Comparison of ENCODE assay signal across 10 cellular contexts in genomic region chr10:127922675-127923366, GRCh38. TPM values are rescaled to one million over a fixed set of nuclear protein-coding genes. Genes with fewer than 3 reads are reported as not detected.
DNase-seq lines count a peak whose midpoint lies in the region; ATAC-seq, FAIRE-seq and TF ChIP-seq lines count a peak whose summit lies in the region.
"Had no signal": no experiment of that assay in that cellular context is flagged by ENCODE, and none has a peak within 500 bp of the region (broad histone marks: within the 10 kb centered on the region; RNA-seq: fewer than 3 reads in every experiment).

No MANE protein-coding gene starts in this region.

- H3K36me3 ChIP-seq in brain microvascular endothelial cell (replicated peaks): no peaks in the 10 kb centered on the region
- H3K36me3 ChIP-seq in small intestine (ENCODE audit: control insufficient read depth in 2 of 2, insufficient read depth in 2 of 2, low read length in 2 of 2): no peaks in the 10 kb centered on the region

- no peak overlapping the region for H3K27ac Mint-ChIP-seq in mesothelial cell of epicardium
- H3K27ac Mint-ChIP-seq in stimulated activated memory B cell treated with anti-CD40 and anti-IgM and Interleukin-4, amounts not matched to agents 10 μg/mL and 1 μg/mL and 100 μg/mL, for 72 hours: no peak overlapping the region
- H3K27ac Mint-ChIP-seq: T-helper 1 cell treated with Interleukin-12 subunit alpha and Interleukin-12 subunit beta and Interleukin-4 antibody, amounts not matched to agents 30 μg/mL and 1 μg/mL, for 36 hours had no signal

- peak; percentile 81 for DNase-seq in GM04504 (ENCODE audit: low read depth)
- DNase-seq in brain microvascular endothelial cell: peak; percentile 95
- DNase-seq in hypothalamus (lab: John Stamatoyannopoulos, UW): peak in 31 of 51 donors; percentile 17 to 79 (median 50)
- DNase-seq in small intestine: peak; percentile 24
- DNase-seq in mesothelial cell of epicardium (ENCODE audit: low spot score in 2 of 2, unreplicated experiment in 2 of 2): no peak

- TF ChIP-seq CTCF in brain microvascular endothelial cell (IDR thresholded peaks at IDR 0.05; ENCODE audit: low read depth, low read length, missing control alignments) (no peak), mesothelial cell of epicardium (IDR thresholded peaks at IDR 0.05; ENCODE audit: unreplicated experiment) (no peak)

- H3K27me3 ChIP-seq in brain microvascular endothelial cell (replicated peaks) (no peaks in the 10 kb centered on the region), small intestine (ENCODE audit: control insufficient read depth in 2 of 2, insufficient read depth in 2 of 2, low read length in 2 of 2) (no peaks in the 10 kb centered on the region)

- ATAC-seq in HG03280 (IDR thresholded peaks at IDR 0.05; ENCODE audit: unreplicated experiment) (no peak), GM21619 (IDR thresholded peaks at IDR 0.05; ENCODE audit: unreplicated experiment) (no peak)
- no peak for ATAC-seq in stimulated activated memory B cell treated with anti-CD40 and anti-IgM and Interleukin-4, amounts not matched to agents 10 μg/mL and 1 μg/mL and 100 μg/mL, for 72 hours

- H3K9me3 ChIP-seq in small intestine (ENCODE audit: control insufficient read depth, low read depth): no peaks in the 10 kb centered on the region

- FAIRE-seq in small intestine (lab: Jason Lieb, UNC): no peak
- FAIRE-seq: H1 had no signal

- H3K36me3 Mint-ChIP-seq in mesothelial cell of epicardium: no peaks in the 10 kb centered on the region
- H3K36me3 Mint-ChIP-seq in stimulated activated memory B cell treated with anti-CD40 and anti-IgM and Interleukin-4, amounts not matched to agents 10 μg/mL and 1 μg/mL and 100 μg/mL, for 72 hours: no peaks in the 10 kb centered on the region

- H3K4me3 ChIP-seq in brain microvascular endothelial cell (ENCODE audit: low read depth, low read length) (no peak overlapping the region), small intestine (ENCODE audit: low read depth in 1 of 2, low read length in 2 of 2) (no peak overlapping the region)

- H3K27me3 Mint-ChIP-seq in mesothelial cell of epicardium (ENCODE audit: low read depth): no peaks in the 10 kb centered on the region
- no peaks in the 10 kb centered on the region for H3K27me3 Mint-ChIP-seq in stimulated activated memory B cell treated with anti-CD40 and anti-IgM and Interleukin-4, amounts not matched to agents 10 μg/mL and 1 μg/mL and 100 μg/mL, for 72 hours

- 85 to 90% (median 86%) methylated on average over 12 of the region's 12 CpGs for WGBS in small intestine, 3 donors

- peak overlapping the region; percentile 88 for H3K27ac ChIP-seq in brain microvascular endothelial cell
- H3K27ac ChIP-seq in small intestine (ENCODE audit: low read depth in 1 of 2, low read length in 1 of 2): peak overlapping the region; percentile 2 to 59

- in situ Hi-C loops in brain microvascular endothelial cell (cut with HindIII; ENCODE audit: low pct_ligation_motif_present, low sequenced_read_pairs): no loop called here

- H3K9me3 Mint-ChIP-seq in mesothelial cell of epicardium: no peaks in the 10 kb centered on the region
- no peaks in the 10 kb centered on the region for H3K9me3 Mint-ChIP-seq in stimulated activated memory B cell treated with anti-CD40 and anti-IgM and Interleukin-4, amounts not matched to agents 10 μg/mL and 1 μg/mL and 100 μg/mL, for 72 hours

- H3K4me3 Mint-ChIP-seq in mesothelial cell of epicardium: no peak overlapping the region
- no peak overlapping the region for H3K4me3 Mint-ChIP-seq in stimulated activated memory B cell treated with anti-CD40 and anti-IgM and Interleukin-4, amounts not matched to agents 10 μg/mL and 1 μg/mL and 100 μg/mL, for 72 hours
- H3K4me3 Mint-ChIP-seq: T-helper 1 cell treated with Interleukin-12 subunit alpha and Interleukin-12 subunit beta and Interleukin-4 antibody, amounts not matched to agents 30 μg/mL and 1 μg/mL, for 36 hours had no signal

- H3K4me1 ChIP-seq in small intestine (ENCODE audit: control insufficient read depth in 2 of 2, insufficient read depth in 1 of 2, low read depth in 1 of 2, low read length in 1 of 2): peaks cover 7 to 11% of the 10 kb centered on the region in 2 donors

- H3K4me1 Mint-ChIP-seq in mesothelial cell of epicardium: peaks cover 2% of the 10 kb centered on the region
- peaks cover 6% of the 10 kb centered on the region for H3K4me1 Mint-ChIP-seq in stimulated activated memory B cell treated with anti-CD40 and anti-IgM and Interleukin-4, amounts not matched to agents 10 μg/mL and 1 μg/mL and 100 μg/mL, for 72 hours

RNA-seq across cellular contexts. Expression of gene PTPRE, which starts 15.9 kb away (rescaled TPM):
- polyA plus RNA-seq in small intestine: 1 to 10 TPM; 2.7 to 8.8 (median 3.5) TPM
- 2.0 to 2.6 TPM (median 2.1 TPM) in 3 replicates for total RNA-seq in mesothelial cell of epicardium

RNA-seq across cellular contexts. Expression of gene CLRN3, which starts 30.1 kb away (rescaled TPM):
- polyA plus RNA-seq in small intestine: 100 to 1,000 TPM in 1 of 3 donors, 10 to 100 TPM in 2; 72.0 to 102 (median 84.5) TPM
- not detected in 3 replicates for total RNA-seq in mesothelial cell of epicardium
- total RNA-seq: H1 had no signal
- polyA plus RNA-seq: H1 had no signal

Comparison
In these comparisons a context has a peak if more than half of its experiments do, and no peak if none do; other contexts are left out.
1. DNase-seq: peak in GM04504 (single experiment), brain microvascular endothelial cell (single experiment), hypothalamus (31 of 51) and small intestine (single experiment); none in mesothelial cell of epicardium (0 of 2).